ENCODE assay signal across 18 cellular contexts in the genomic region with DNA sequence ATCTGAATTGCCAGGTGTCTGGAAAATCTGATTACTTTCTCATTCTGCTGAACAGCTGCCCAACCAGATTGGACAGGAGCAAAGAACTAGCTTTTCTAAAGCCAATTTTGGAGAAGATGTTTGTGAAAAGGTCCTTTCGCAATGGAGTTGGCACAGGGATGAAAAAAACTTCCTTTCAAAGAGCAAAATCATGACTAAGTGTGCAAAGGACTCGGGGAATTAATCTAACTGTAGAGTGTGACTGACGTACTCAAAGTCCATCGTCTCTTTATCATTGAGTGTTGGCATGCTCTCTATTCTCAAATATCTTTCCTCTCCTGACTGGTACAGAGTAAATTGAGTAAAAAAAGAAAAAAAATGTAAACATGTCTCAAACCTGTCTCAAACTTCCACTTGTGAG. TPM values are rescaled to one million over a fixed set of nuclear protein-coding genes. Genes with fewer than 3 reads are reported as not detected.
A peak's percentile ranks its signal among the peaks of the same experiment; 100 is the strongest.
DNase-seq lines count a peak whose midpoint lies in the region; ATAC-seq and TF ChIP-seq lines count a peak whose summit lies in the region.
"Had no signal": no experiment of that assay in that cellular context is flagged by ENCODE, and none has a peak within 500 bp of the region (broad histone marks: within the 10 kb centered on the region; RNA-seq: fewer than 3 reads in every experiment).

No MANE protein-coding gene starts in this region.

- DNase-seq in NCI-H2171 treated with DMSO at 0.1 percent for 48 hours (lab: John Stamatoyannopoulos, UW) (peak; percentile 62), NCI-H2171 (lab: John Stamatoyannopoulos, UW) (no peak), NCI-H524 (lab: John Stamatoyannopoulos, UW) (peak; percentile 23 to 68), epithelial cell of esophagus (ENCODE audit: low read depth) (peak; percentile 3), omental fat pad (ENCODE audit: low spot score) (no peak), GM20000 (ENCODE audit: low spot score) (no peak), HUDEP-2 (lab: John Stamatoyannopoulos, UW; ENCODE audit: unreplicated experiment in 76 of 76) (no peak)
- DNase-seq: AML-193; Caco-2; CD8-positive, alpha-beta memory T cell; DMS79; IMR-90 had no signal

- TF ChIP-seq CTCF in epithelial cell of esophagus (IDR thresholded peaks at IDR 0.05; ENCODE audit: insufficient read depth, low read depth, low read length, missing control alignments), result no peak
- TF ChIP-seq CTCF in omental fat pad (IDR thresholded peaks at IDR 0.05), result no peak
- TF ChIP-seq CTCF in GM20000 (IDR thresholded peaks at IDR 0.05; ENCODE audit: extremely low read depth, missing control alignments), result no peak

- H3K4me3 ChIP-seq in epithelial cell of esophagus (ENCODE audit: low read length), result no peak overlapping the region
- H3K4me3 ChIP-seq: BLaER1, GM12878, HAP-1 had no signal

- ATAC-seq in omental fat pad (ENCODE audit: low FRiP score) (peak; percentile 69), GM21619 (IDR thresholded peaks at IDR 0.05; ENCODE audit: unreplicated experiment) (no peak)
- ATAC-seq: GM12878 had no signal

RNA-seq across cellular contexts. Expression of a gene that starts 3.3 kb away (rescaled TPM):
- not detected for total RNA-seq in omental fat pad
- total RNA-seq: Caco-2; CD8-positive, alpha-beta memory T cell; G401; GM12878; H1; IMR-90 had no signal

Comparison
In these comparisons a context has a peak if more than half of its experiments do, and no peak if none do; other contexts are left out.
1. DNase-seq: peak in NCI-H2171 treated with DMSO at 0.1 percent for 48 hours (single experiment), NCI-H524 (2 of 2) and epithelial cell of esophagus (single experiment); none in NCI-H2171 (single experiment), omental fat pad (single experiment), GM20000 (single experiment) and HUDEP-2 (0 of 76).